24 cellular contexts compared by ENCODE assay signal in the genomic region with DNA sequence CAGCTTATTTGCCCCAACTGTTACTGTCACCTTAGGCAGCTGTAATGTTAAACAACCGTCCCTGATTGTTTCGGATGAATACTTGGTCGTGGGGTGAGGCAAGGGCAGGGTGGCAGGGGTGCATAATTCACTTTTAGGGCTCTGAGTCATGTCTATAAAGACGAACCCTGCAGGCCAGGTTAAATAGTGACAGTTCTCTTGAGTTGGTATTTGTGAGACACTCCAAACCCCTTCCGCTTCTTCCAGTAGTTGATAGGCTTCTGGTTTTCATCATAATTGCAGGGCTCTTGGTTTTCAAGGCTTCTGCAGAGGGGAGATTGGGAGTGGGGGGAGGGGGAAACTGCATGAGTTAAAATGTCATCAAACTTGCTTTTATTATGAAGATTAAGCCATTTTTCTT.
DNase-seq lines count a peak whose midpoint lies in the region; ATAC-seq and TF ChIP-seq lines count a peak whose summit lies in the region.
"Had no signal": no experiment of that assay in that cellular context is flagged by ENCODE, and none has a peak within 500 bp of the region (broad histone marks: within the 10 kb centered on the region; RNA-seq: fewer than 3 reads in every experiment).

No MANE protein-coding gene starts in this region.

- ATAC-seq in left ventricle myocardium superior (peak; percentile 39), left cardiac atrium (no peak), Panc1 (no peak), left colon (peak; percentile 92), psoas muscle (no peak)
- ATAC-seq: CD8-positive, alpha-beta T cell had no signal

- DNase-seq in left ventricle myocardium superior: no peak
- DNase-seq in left cardiac atrium: no peak
- DNase-seq in Panc1 (ENCODE audit: low read depth, low spot score): no peak
- DNase-seq in left colon: no peak
- no peak for DNase-seq in psoas muscle
- DNase-seq in T-helper 2 cell: no peak
- no peak for DNase-seq in HPDE6-E6E7 (ENCODE audit: extremely low spot score)
- DNase-seq in activated T-helper 2 cell treated with anti-CD3 and anti-CD28 coated beads, Interferon-gamma antibody, Interleukin-2, Interleukin-4, amounts not matched to agents 10 μg/mL and 5 μg/mL and 100 μg/mL, durations not matched to agents 14 hours and 24 hours and 36 hours (ENCODE audit: low spot score): no peak
- DNase-seq: Calu3; CD8-positive, alpha-beta T cell; DMS53; Kasumi-1; MM.1S; NCI-H1092; NCI-H1436 treated with DMSO at 0.1 percent for 48 hours; NCI-H2029 treated with DMSO at 0.1 percent for 48 hours; NCI-H2171 treated with DMSO at 0.1 percent for 48 hours; NCI-H510A treated with DMSO at 0.1 percent for 48 hours; NCI-H774; OCI-M1; RPMI8226; SHP77 treated with DMSO at 0.1 percent for 48 hours had no signal

- in situ Hi-C loops in Panc1 (cut with HindIII; ENCODE audit: low pct_unique_long_range_greater_than_20kb, low sequenced_read_pairs): no loop called here

- no peaks in the 10 kb centered on the region for H3K36me3 Mint-ChIP-seq in activated T-helper 2 cell treated with anti-CD3 and anti-CD28 coated beads, Interferon-gamma antibody, Interleukin-2, Interleukin-4, amounts not matched to agents 10 μg/mL and 5 μg/mL and 100 μg/mL, durations not matched to agents 14 hours and 24 hours and 36 hours (ENCODE audit: low read depth)
- H3K36me3 Mint-ChIP-seq: CD8-positive, alpha-beta T cell had no signal

- H3K9me3 ChIP-seq in Panc1 (ENCODE audit: control insufficient read depth, insufficient read depth, low read depth, low read length) (no peaks in the 10 kb centered on the region), psoas muscle (no peaks in the 10 kb centered on the region)
- H3K9me3 ChIP-seq: BLaER1 treated with 17β-estradiol and CSF1 and Interleukin-3, amounts not matched to agents 10 nM and 100 nM had no signal

- no TSS peak for BruUV-seq in Panc1 (replicated peaks; lab: Mats Ljungman, UMichigan)

- 76 to 84% (median 84%) methylated on average over 5 of the region's 5 CpGs for WGBS in psoas muscle, 3 donors

- intact Hi-C loops in left ventricle myocardium superior (cut with micrococcal nuclease): no loop called here
- intact Hi-C loops in left cardiac atrium (cut with DNase I): no loop called here
- intact Hi-C loops in Panc1 (cut with micrococcal nuclease; ENCODE audit: unreplicated experiment): no loop called here
- intact Hi-C loops in left colon (cut with DNase I, micrococcal nuclease): no loop called here
- intact Hi-C loops in psoas muscle (cut with DNase I): no loop called here
- intact Hi-C loops in activated T-helper 2 cell treated with anti-CD3 and anti-CD28 coated beads, Interferon-gamma antibody, Interleukin-2, Interleukin-4, amounts not matched to agents 10 μg/mL and 5 μg/mL and 100 μg/mL, durations not matched to agents 14 hours and 24 hours and 36 hours (cut with micrococcal nuclease): no loop called here

- no peaks in the 10 kb centered on the region for H3K4me1 Mint-ChIP-seq in activated T-helper 2 cell treated with anti-CD3 and anti-CD28 coated beads, Interferon-gamma antibody, Interleukin-2, Interleukin-4, amounts not matched to agents 10 μg/mL and 5 μg/mL and 100 μg/mL, durations not matched to agents 14 hours and 24 hours and 36 hours (ENCODE audit: low read depth)

- peaks cover 4% of the 10 kb centered on the region for H3K27me3 ChIP-seq in Panc1 (ENCODE audit: control insufficient read depth, insufficient read depth, low read length)
- no peaks in the 10 kb centered on the region for H3K27me3 ChIP-seq in psoas muscle (ENCODE audit: insufficient read depth in 3 of 3, low read length in 2 of 3)
- H3K27me3 ChIP-seq: BLaER1 treated with 17β-estradiol and CSF1 and Interleukin-3, amounts not matched to agents 10 nM and 100 nM had no signal

- POLR2A ChIA-PET in Panc1 (lab: Charles Lee): no interaction called here

- no peak overlapping the region for H3K27ac Mint-ChIP-seq in activated T-helper 2 cell treated with anti-CD3 and anti-CD28 coated beads, Interferon-gamma antibody, Interleukin-2, Interleukin-4, amounts not matched to agents 10 μg/mL and 5 μg/mL and 100 μg/mL, durations not matched to agents 14 hours and 24 hours and 36 hours
- H3K27ac Mint-ChIP-seq: CD8-positive, alpha-beta T cell; IgD-negative memory B cell had no signal

- H3K4me1 ChIP-seq in Panc1 (ENCODE audit: control insufficient read depth, insufficient read depth, low read length): no peaks in the 10 kb centered on the region
- H3K4me1 ChIP-seq in psoas muscle: no peaks in the 10 kb centered on the region
- H3K4me1 ChIP-seq: BLaER1 treated with 17β-estradiol and CSF1 and Interleukin-3, amounts not matched to agents 10 nM and 100 nM had no signal

- H3K9me3 Mint-ChIP-seq in activated T-helper 2 cell treated with anti-CD3 and anti-CD28 coated beads, Interferon-gamma antibody, Interleukin-2, Interleukin-4, amounts not matched to agents 10 μg/mL and 5 μg/mL and 100 μg/mL, durations not matched to agents 14 hours and 24 hours and 36 hours: no peaks in the 10 kb centered on the region

- H3K4me3 ChIP-seq in Panc1 (ENCODE audit: low read depth in 2 of 2, low read length in 2 of 2) (no peak overlapping the region), psoas muscle (no peak overlapping the region)
- H3K4me3 ChIP-seq: BLaER1 treated with 17β-estradiol and CSF1 and Interleukin-3, amounts not matched to agents 10 nM and 100 nM had no signal

- H3K36me3 ChIP-seq in Panc1 (ENCODE audit: control insufficient read depth, insufficient read depth, low read length) (no peaks in the 10 kb centered on the region), psoas muscle (ENCODE audit: insufficient read depth in 1 of 2, low read depth in 1 of 2) (no peaks in the 10 kb centered on the region)
- H3K36me3 ChIP-seq: BLaER1 treated with 17β-estradiol and CSF1 and Interleukin-3, amounts not matched to agents 10 nM and 100 nM had no signal

- H3K27me3 Mint-ChIP-seq in activated T-helper 2 cell treated with anti-CD3 and anti-CD28 coated beads, Interferon-gamma antibody, Interleukin-2, Interleukin-4, amounts not matched to agents 10 μg/mL and 5 μg/mL and 100 μg/mL, durations not matched to agents 14 hours and 24 hours and 36 hours (ENCODE audit: low read depth): peaks cover 18% of the 10 kb centered on the region

- no peak overlapping the region for H3K27ac ChIP-seq in Panc1 (ENCODE audit: low read length)
- H3K27ac ChIP-seq in psoas muscle: no peak overlapping the region
- H3K27ac ChIP-seq: BLaER1 treated with 17β-estradiol and CSF1 and Interleukin-3, amounts not matched to agents 10 nM and 100 nM had no signal

- H3K4me3 Mint-ChIP-seq in activated T-helper 2 cell treated with anti-CD3 and anti-CD28 coated beads, Interferon-gamma antibody, Interleukin-2, Interleukin-4, amounts not matched to agents 10 μg/mL and 5 μg/mL and 100 μg/mL, durations not matched to agents 14 hours and 24 hours and 36 hours (ENCODE audit: low read depth): no peak overlapping the region
- H3K4me3 Mint-ChIP-seq: CD8-positive, alpha-beta T cell; IgD-negative memory B cell had no signal

- CTCF ChIA-PET in Panc1 (lab: Charles Lee): no interaction called here

- TF ChIP-seq CTCF in Panc1 (IDR thresholded peaks at IDR 0.05): peak; percentile 8; the same call in 1 of the 2 replicates
- no peak for TF ChIP-seq CTCF in psoas muscle (IDR thresholded peaks at IDR 0.05)

Comparison
In these comparisons a context has a peak if more than half of its experiments do, and no peak if none do; other contexts are left out.
1. ATAC-seq: peak in left ventricle myocardium superior (single experiment) and left colon (single experiment); none in left cardiac atrium (0 of 2), Panc1 (single experiment) and psoas muscle (0 of 4).